Comparison of ENCODE assay signal across 8 cellular contexts in the genomic region with DNA sequence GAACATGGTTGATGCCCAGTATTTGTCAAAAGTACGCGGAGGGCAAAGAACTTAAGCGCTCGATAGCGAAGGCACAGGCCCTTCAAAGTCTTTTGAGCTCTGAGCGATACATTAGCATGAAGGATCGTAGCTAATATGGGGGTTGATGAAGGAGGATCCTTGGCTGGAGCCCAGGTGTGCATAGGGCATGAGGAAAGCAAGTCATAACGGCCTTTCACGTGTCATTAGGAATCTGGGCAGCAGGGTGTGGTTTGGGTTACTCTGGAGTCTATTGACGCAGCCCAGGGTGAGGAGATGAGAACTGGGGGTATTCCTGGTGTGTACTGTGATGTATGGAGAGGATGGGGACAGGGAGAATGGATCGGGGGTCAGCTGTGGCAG. TPM values are rescaled to one million over a fixed set of nuclear protein-coding genes. Genes with fewer than 3 reads are reported as not detected.
DNase-seq lines count a peak whose midpoint lies in the region; ATAC-seq and TF ChIP-seq lines count a peak whose summit lies in the region.

No MANE protein-coding gene starts in this region.

- H3K36me3 ChIP-seq in neutrophil: peaks cover 18% of the 10 kb centered on the region

- no peaks in the 10 kb centered on the region for H3K27me3 ChIP-seq in neutrophil

- no peaks in the 10 kb centered on the region for H3K9me3 Mint-ChIP-seq in activated CD4-positive, alpha-beta memory T cell treated with anti-CD3 and anti-CD28 coated beads for 36 hours

- peak overlapping the region; percentile 73 to 82 for H3K4me3 ChIP-seq in foreskin fibroblast (ENCODE audit: low read depth in 1 of 2, low read length in 2 of 2)
- H3K4me3 ChIP-seq in neutrophil (ENCODE audit: low read depth in 1 of 2, low read length in 1 of 2): peak overlapping the region; percentile 85 to 97

- intact Hi-C loops in activated CD4-positive, alpha-beta memory T cell treated with anti-CD3 and anti-CD28 coated beads for 36 hours (cut with micrococcal nuclease): loop anchor here (1.0 kb wide), 3 partner anchors 34 to 114 kb away; a partner anchor contains a TSS

- H3K36me3 Mint-ChIP-seq in activated CD4-positive, alpha-beta memory T cell treated with anti-CD3 and anti-CD28 coated beads for 36 hours: peaks cover 14% of the 10 kb centered on the region

- H3K4me1 ChIP-seq in neutrophil (ENCODE audit: control insufficient read depth in 1 of 2, insufficient read depth in 1 of 2, low read depth in 1 of 2, low read length in 1 of 2): peaks cover 27 to 30% of the 10 kb centered on the region in 2 experiments

- POLR2A ChIA-PET in activated CD4-positive, alpha-beta memory T cell treated with anti-CD3 and anti-CD28 coated beads for 36 hours (lab: Charles Lee): interaction anchor here (0.9 to 3.4 kb wide), 2 partner anchors 33 to 114 kb away, joined by 4 to 17 read pairs; a partner anchor contains a TSS

- no peak for DNase-seq in activated CD4-positive, CD25-positive, alpha-beta regulatory T cell (lab: John Stamatoyannopoulos, UW)
- DNase-seq in HT1080 (ENCODE audit: low read depth) (peak; percentile 22), foreskin fibroblast (peak; percentile 19 to 54), NCI-H446 (lab: John Stamatoyannopoulos, UW) (no peak), CD1c-positive myeloid dendritic cell (ENCODE audit: extremely low spot score) (no peak)
- DNase-seq in activated CD4-positive, alpha-beta memory T cell treated with anti-CD3 and anti-CD28 coated beads for 36 hours: peak; percentile 46

- H3K4me3 Mint-ChIP-seq in activated CD4-positive, alpha-beta memory T cell treated with anti-CD3 and anti-CD28 coated beads for 36 hours: peak overlapping the region; percentile 96

- no peaks in the 10 kb centered on the region for H3K9me3 ChIP-seq in neutrophil

- H3K27ac Mint-ChIP-seq in activated CD4-positive, alpha-beta memory T cell treated with anti-CD3 and anti-CD28 coated beads for 36 hours: peak overlapping the region; percentile 98

- CTCF ChIA-PET in activated CD4-positive, alpha-beta memory T cell treated with anti-CD3 and anti-CD28 coated beads for 36 hours (lab: Charles Lee): interaction anchor here (0.9 kb wide), 2 partner anchors 32 to 99 kb away, joined by 3 read pairs; no protein-coding TSS in a partner anchor

- H3K27me3 Mint-ChIP-seq in activated CD4-positive, alpha-beta memory T cell treated with anti-CD3 and anti-CD28 coated beads for 36 hours: no peaks in the 10 kb centered on the region

- TF ChIP-seq CTCF in foreskin fibroblast (IDR thresholded peaks at IDR 0.05; ENCODE audit: low read depth, low read length): no peak
- TF ChIP-seq CTCF in neutrophil (IDR thresholded peaks at IDR 0.05): no peak

- peak overlapping the region; percentile 94 for H3K27ac ChIP-seq in neutrophil

- H3K4me1 Mint-ChIP-seq in activated CD4-positive, alpha-beta memory T cell treated with anti-CD3 and anti-CD28 coated beads for 36 hours (ENCODE audit: low read depth): peaks cover 34% of the 10 kb centered on the region

- ATAC-seq in activated CD4-positive, CD25-positive, alpha-beta regulatory T cell treated with anti-CD3 and anti-CD28 coated beads, Interleukin-2, amount 50 U/mL, for 24 hours: peak; percentile 7 to 12

RNA-seq across cellular contexts. Expression of a gene that starts 0.6 kb away (rescaled TPM):
- total RNA-seq in HT1080 (2014; rRNA removed; shearing (Covaris generic)): 20.2 and 30.4 TPM in 2 replicates
- 19.7 and 20.4 TPM in 2 replicates for polyA plus RNA-seq in HT1080 (2015; cell fraction: cytosol; rRNA removed)
- 10.1 and 15.9 TPM in 2 replicates for polyA plus RNA-seq in HT1080 (2015; cell fraction: nucleus; rRNA removed)
- total RNA-seq in activated CD4-positive, alpha-beta memory T cell treated with anti-CD3 and anti-CD28 coated beads for 36 hours: 10 to 100 TPM; 24.7 to 31.4 TPM

RNA-seq across cellular contexts. Expression of a gene that starts 31.7 kb away (rescaled TPM):
- not detected in 2 replicates for total RNA-seq in HT1080 (2014; rRNA removed; shearing (Covaris generic))
- polyA plus RNA-seq in HT1080 (2015; cell fraction: cytosol; rRNA removed): not detected in 2 replicates
- not detected in 2 replicates for polyA plus RNA-seq in HT1080 (2015; cell fraction: nucleus; rRNA removed)
- total RNA-seq in activated CD4-positive, alpha-beta memory T cell treated with anti-CD3 and anti-CD28 coated beads for 36 hours: not detected

Comparison
In these comparisons a context has a peak if more than half of its experiments do, and no peak if none do; other contexts are left out.
1. DNase-seq: peak in HT1080 (single experiment), activated CD4-positive, alpha-beta memory T cell treated with anti-CD3 and anti-CD28 coated beads for 36 hours (single experiment) and foreskin fibroblast (2 of 2); none in activated CD4-positive, CD25-positive, alpha-beta regulatory T cell (0 of 4), NCI-H446 (0 of 2) and CD1c-positive myeloid dendritic cell (single experiment).